8 cellular contexts compared by ENCODE assay signal in genomic region chr9:113375057-113376023, GRCh38. TPM values are rescaled to one million over a fixed set of nuclear protein-coding genes. Genes with fewer than 3 reads are reported as not detected.
A peak's percentile ranks its signal among the peaks of the same experiment; 100 is the strongest.
DNase-seq lines count a peak whose midpoint lies in the region; ATAC-seq and TF ChIP-seq lines count a peak whose summit lies in the region.

No MANE protein-coding gene starts in this region.

- TF ChIP-seq RAD21 in SK-N-SH (IDR thresholded peaks at IDR 0.05; ENCODE audit: low read length): no peak

- no peak for TF ChIP-seq EP300 in SK-N-SH (IDR thresholded peaks at IDR 0.05; ENCODE audit: borderline replicate concordance in 1 of 2, low read depth in 1 of 2, low read length in 1 of 2)

- peaks cover 0 to 2% of the 10 kb centered on the region in 2 experiments; a peak in 1 of 4 replicates for H3K4me1 ChIP-seq in SK-N-SH (ENCODE audit: control insufficient read depth in 1 of 2, insufficient read depth in 2 of 2, low read depth in 1 of 2, low read length in 1 of 2)
- H3K4me1 ChIP-seq in hepatocyte (ENCODE audit: insufficient read depth): peaks cover 29% of the 10 kb centered on the region
- H3K4me1 ChIP-seq in spleen: peaks cover 0 to 28% (median 17%) of the 10 kb centered on the region in 6 donors

- H3K4me2 ChIP-seq in SK-N-SH (peak overlapping the region; percentile 90), hepatocyte (peak overlapping the region; percentile 88)

- intact Hi-C loops in spleen (cut with DNase I; ENCODE audit: low total_unique reads): no loop called here

- H3K36me3 ChIP-seq in SK-N-SH (replicated peaks in 1 of 2; ENCODE audit: control insufficient read depth in 1 of 2, insufficient read depth in 2 of 2, low read length in 1 of 2) (peaks cover 0 to 14% of the 10 kb centered on the region in 2 experiments), hepatocyte (replicated peaks; ENCODE audit: insufficient read depth, low read depth) (no peaks in the 10 kb centered on the region), spleen (peaks cover 0 to 33% (median 22%) of the 10 kb centered on the region in 6 donors)

- H4K20me1 ChIP-seq in SK-N-SH (ENCODE audit: insufficient read depth): no peaks in the 10 kb centered on the region
- peaks cover 28% of the 10 kb centered on the region for H4K20me1 ChIP-seq in hepatocyte (ENCODE audit: insufficient read depth, poor library complexity, severe bottlenecking)

- CTCF ChIA-PET in SK-N-SH (lab: Yijun Ruan, JAX): interaction anchor here (1.2 kb wide), 1 partner anchor 67 kb away, joined by 4 read pairs; no protein-coding TSS in a partner anchor
- CTCF ChIA-PET in activated CD4-positive, alpha-beta memory T cell treated with anti-CD3 and anti-CD28 coated beads, Interleukin-2, amount 10 ng/mL, durations not matched to agents 7 days and 5 days (lab: Charles Lee): interaction anchor here (1.0 kb wide), 1 partner anchor 30 kb away, joined by 3 read pairs; no protein-coding TSS in a partner anchor

- POLR2A ChIA-PET in SK-N-SH (lab: Yijun Ruan, JAX): interaction anchor here (0.7 kb wide), 1 partner anchor 57 kb away, joined by 3 read pairs; no protein-coding TSS in a partner anchor
- POLR2A ChIA-PET in activated CD4-positive, alpha-beta memory T cell treated with anti-CD3 and anti-CD28 coated beads, Interleukin-2, amount 10 ng/mL, durations not matched to agents 7 days and 5 days (lab: Charles Lee): interaction anchor here (1.9 to 2.3 kb wide), 3 partner anchors 27 to 35 kb away, joined by 7 to 25 read pairs (median 8); partner anchors contain the start of genes C9orf43, POLE3 and WDR31

- no peak for ATAC-seq in SK-N-SH treated with all-trans-retinoic acid at 6 μM for 48 hours

- H3K27ac ChIP-seq in SK-N-SH (ENCODE audit: low read depth in 2 of 2, low read length in 1 of 2): no peak overlapping the region
- peak overlapping the region; percentile 100 for H3K27ac ChIP-seq in hepatocyte
- peak overlapping the region in 2 of 8 donors; percentile 5 to 14 for H3K27ac ChIP-seq in spleen

- no peaks in the 10 kb centered on the region for H3K9me3 ChIP-seq in SK-N-SH
- H3K9me3 ChIP-seq in hepatocyte (ENCODE audit: low read depth): no peaks in the 10 kb centered on the region
- no peaks in the 10 kb centered on the region for H3K9me3 ChIP-seq in spleen

- no peak for TF ChIP-seq POLR2A in spleen (IDR thresholded peaks at IDR 0.05)

- WGBS in SK-N-SH (ENCODE audit: low lambda C conversion rate): 70% methylated on average over 6 of the region's 6 CpGs
- 70% methylated on average over 6 of the region's 6 CpGs for WGBS in hepatocyte (ENCODE audit: low lambda C conversion rate, missing lambda C conversion rate)
- WGBS in spleen, 5 donors: 82 to 91% (median 88%) methylated on average over 6 of the region's 6 CpGs

- H3K4me3 Mint-ChIP-seq in activated CD4-positive, alpha-beta memory T cell treated with anti-CD3 and anti-CD28 coated beads, Interleukin-2, amount 10 ng/mL, durations not matched to agents 7 days and 5 days: peak overlapping the region; percentile 76

- no peak overlapping the region for H3K9ac ChIP-seq in SK-N-SH

- peaks cover 16% of the 10 kb centered on the region for H3K4me1 Mint-ChIP-seq in activated CD4-positive, alpha-beta memory T cell treated with anti-CD3 and anti-CD28 coated beads, Interleukin-2, amount 10 ng/mL, durations not matched to agents 7 days and 5 days

- no peaks in the 10 kb centered on the region for H3F3A ChIP-seq in SK-N-SH (replicated peaks; ENCODE audit: insufficient read depth)

- H3K27me3 Mint-ChIP-seq in activated CD4-positive, alpha-beta memory T cell treated with anti-CD3 and anti-CD28 coated beads, Interleukin-2, amount 10 ng/mL, durations not matched to agents 7 days and 5 days: no peaks in the 10 kb centered on the region

- no peaks in the 10 kb centered on the region for H3K27me3 ChIP-seq in SK-N-SH (ENCODE audit: insufficient read depth)
- H3K27me3 ChIP-seq in hepatocyte: no peaks in the 10 kb centered on the region
- no peaks in the 10 kb centered on the region for H3K27me3 ChIP-seq in spleen (replicated peaks in 1 of 7)

- no peaks in the 10 kb centered on the region for H3K9me3 Mint-ChIP-seq in activated CD4-positive, alpha-beta memory T cell treated with anti-CD3 and anti-CD28 coated beads, Interleukin-2, amount 10 ng/mL, durations not matched to agents 7 days and 5 days

- no peak for TF ChIP-seq CTCF in SK-N-SH (IDR thresholded peaks at IDR 0.05)
- TF ChIP-seq CTCF in hepatocyte (IDR thresholded peaks at IDR 0.05; ENCODE audit: poor library complexity): no peak
- no peak for TF ChIP-seq CTCF in spleen (IDR thresholded peaks at IDR 0.05 in 8 of 11, conservative IDR thresholded peaks at IDR 0.05 in 3 of 11)

- peak overlapping the region; percentile 52 for H3K27ac Mint-ChIP-seq in activated CD4-positive, alpha-beta memory T cell treated with anti-CD3 and anti-CD28 coated beads, Interleukin-2, amount 10 ng/mL, durations not matched to agents 7 days and 5 days

- H3K9me2 ChIP-seq in SK-N-SH (no peaks in the 10 kb centered on the region), hepatocyte (replicated peaks; ENCODE audit: insufficient read depth) (no peaks in the 10 kb centered on the region)

- H2AFZ ChIP-seq in SK-N-SH (ENCODE audit: low read depth): no peak overlapping the region
- no peak overlapping the region for H2AFZ ChIP-seq in hepatocyte

- H3K79me2 ChIP-seq in SK-N-SH (ENCODE audit: insufficient read depth) (no peaks in the 10 kb centered on the region), hepatocyte (peaks cover 24% of the 10 kb centered on the region)

- peak overlapping the region in 1 of 2 experiments; percentile 74; a peak in 1 of 4 replicates for H3K4me3 ChIP-seq in SK-N-SH (ENCODE audit: low read depth in 2 of 2, low read length in 1 of 2)
- peak overlapping the region; percentile 96 for H3K4me3 ChIP-seq in hepatocyte
- H3K4me3 ChIP-seq in spleen: peak overlapping the region in 6 of 8 donors; percentile 65 to 90 (median 80)

- H3K36me3 Mint-ChIP-seq in activated CD4-positive, alpha-beta memory T cell treated with anti-CD3 and anti-CD28 coated beads, Interleukin-2, amount 10 ng/mL, durations not matched to agents 7 days and 5 days (ENCODE audit: low read depth): peaks cover 21% of the 10 kb centered on the region

- DNase-seq in SK-N-SH (no peak), hepatocyte (ENCODE audit: low spot score) (peak; percentile 78), spleen (peak; percentile 33), NOMO-1 (lab: John Stamatoyannopoulos, UW; ENCODE audit: unreplicated experiment in 2 of 2) (no peak), inferior parietal cortex (ENCODE audit: extremely low spot score) (no peak), NCI-H1930 (lab: John Stamatoyannopoulos, UW) (no peak)
- DNase-seq in activated CD4-positive, alpha-beta memory T cell treated with anti-CD3 and anti-CD28 coated beads, Interleukin-2, amount 10 ng/mL, durations not matched to agents 7 days and 5 days: no peak

TF ChIP-seq in SK-N-SH, 30 proteins besides CTCF, POLR2A, EP300 and RAD21:
- TF ChIP-seq FOXJ3 (CRISPR knock-in tag; IDR thresholded peaks at IDR 0.05) (no peak), GABPA (IDR thresholded peaks at IDR 0.05; ENCODE audit: low read depth) (no peak)
TF ChIP-seq in SK-N-SH: peak in this region for 0.

TF ChIP-seq in SK-N-SH treated with all-trans-retinoic acid at 6 μM for 48 hours, 23 proteins besides CTCF, POLR2A, EP300 and RAD21 (continues in another document):
- TF ChIP-seq TCF4 (CRISPR knock-in tag; IDR thresholded peaks at IDR 0.05; ENCODE audit: borderline replicate concordance): no peak

RNA-seq across cellular contexts. Expression of gene HDHD3, which starts 1.4 kb away (rescaled TPM):
- polyA plus RNA-seq in SK-N-SH (2012; rRNA removed): 17.1 and 20.4 TPM in 2 replicates
- 7.2 and 11.6 TPM in 2 replicates for polyA plus RNA-seq in SK-N-SH (2012; cell fraction: cytosol; rRNA removed)
- polyA plus RNA-seq in SK-N-SH (2012; cell fraction: nucleus; rRNA removed): 41.5 and 42.8 TPM in 2 replicates
- total RNA-seq in activated CD4-positive, alpha-beta memory T cell treated with anti-CD3 and anti-CD28 coated beads, Interleukin-2, amount 10 ng/mL, durations not matched to agents 7 days and 5 days: 10 to 100 TPM; 16.1 to 16.5 TPM
- total RNA-seq in hepatocyte: 96.8 and 98.7 TPM in 2 replicates
- polyA plus RNA-seq in hepatocyte: 94.9 and 110 TPM in 2 replicates
- total RNA-seq in spleen: 10 to 100 TPM; 13.5 to 38.3 (median 16.7) TPM
- polyA plus RNA-seq in spleen: 10 to 100 TPM; 17.2 to 26.0 (median 23.8) TPM

RNA-seq across cellular contexts. Expression of gene ALAD, which starts 25.7 kb away (rescaled TPM):
- polyA plus RNA-seq in SK-N-SH (2012; rRNA removed) (10.7 and 11.8 TPM in 2 replicates), hepatocyte (31.5 and 43.8 TPM in 2 replicates), spleen (10 to 100 TPM; 14.4 to 21.7 (median 15.9) TPM)
- polyA plus RNA-seq in SK-N-SH (2012; cell fraction: cytosol; rRNA removed): 9.5 and 9.6 TPM in 2 replicates
- 26.6 and 35.1 TPM in 2 replicates for polyA plus RNA-seq in SK-N-SH (2012; cell fraction: nucleus; rRNA removed)
- total RNA-seq in activated CD4-positive, alpha-beta memory T cell treated with anti-CD3 and anti-CD28 coated beads, Interleukin-2, amount 10 ng/mL, durations not matched to agents 7 days and 5 days: 10 to 100 TPM; 25.1 to 29.0 TPM
- total RNA-seq in hepatocyte (27.1 and 27.8 TPM in 2 replicates), spleen (10 to 100 TPM; 19.3 to 31.1 (median 29.5) TPM)

RNA-seq across cellular contexts. Expression of gene BSPRY, which starts 26.0 kb away (rescaled TPM):
- 0.03 TPM in 1 of 2 replicates, not detected in the other for polyA plus RNA-seq in SK-N-SH (2012; rRNA removed)
- polyA plus RNA-seq in SK-N-SH (2012; cell fraction: cytosol; rRNA removed): 0.01 TPM in 1 of 2 replicates, not detected in the other
- polyA plus RNA-seq in SK-N-SH (2012; cell fraction: nucleus; rRNA removed): 0.02 and 0.05 TPM in 2 replicates
- 1 to 10 TPM; 7.1 to 7.3 TPM for total RNA-seq in activated CD4-positive, alpha-beta memory T cell treated with anti-CD3 and anti-CD28 coated beads, Interleukin-2, amount 10 ng/mL, durations not matched to agents 7 days and 5 days
- 4.8 and 6.1 TPM in 2 replicates for total RNA-seq in hepatocyte
- 12.0 TPM in 2 replicates for polyA plus RNA-seq in hepatocyte
- total RNA-seq in spleen: 1 to 10 TPM in 3 of 7 donors, under 1 TPM in 4; 0.47 to 1.7 (median 0.79) TPM
- under 1 TPM; 0.26 to 0.77 (median 0.26) TPM for polyA plus RNA-seq in spleen

RNA-seq across cellular contexts. Expression of gene POLE3, which starts 35.1 kb away (rescaled TPM):
- polyA plus RNA-seq in SK-N-SH (2012; rRNA removed) (40.1 and 48.3 TPM in 2 replicates), hepatocyte (35.1 and 36.8 TPM in 2 replicates), spleen (10 to 100 TPM; 30.6 to 45.6 (median 44.5) TPM)
- 46.8 and 48.8 TPM in 2 replicates for polyA plus RNA-seq in SK-N-SH (2012; cell fraction: cytosol; rRNA removed)
- polyA plus RNA-seq in SK-N-SH (2012; cell fraction: nucleus; rRNA removed): 53.7 and 57.8 TPM in 2 replicates
- 10 to 100 TPM; 52.5 to 55.8 TPM for total RNA-seq in activated CD4-positive, alpha-beta memory T cell treated with anti-CD3 and anti-CD28 coated beads, Interleukin-2, amount 10 ng/mL, durations not matched to agents 7 days and 5 days
- total RNA-seq in hepatocyte (32.5 and 35.3 TPM in 2 replicates), spleen (10 to 100 TPM; 29.3 to 53.0 (median 36.9) TPM)

RNA-seq across cellular contexts. Expression of gene C9orf43, which starts 35.2 kb away (rescaled TPM):
- polyA plus RNA-seq in SK-N-SH (2012; rRNA removed) (0.47 and 0.58 TPM in 2 replicates), hepatocyte (0.07 and 0.69 TPM in 2 replicates), spleen (under 1 TPM; 0.27 to 0.59 (median 0.48) TPM)
- 0.67 and 0.98 TPM in 2 replicates for polyA plus RNA-seq in SK-N-SH (2012; cell fraction: cytosol; rRNA removed)
- polyA plus RNA-seq in SK-N-SH (2012; cell fraction: nucleus; rRNA removed): 0.92 and 1.2 TPM in 2 replicates
- under 1 TPM; 0.40 TPM for total RNA-seq in activated CD4-positive, alpha-beta memory T cell treated with anti-CD3 and anti-CD28 coated beads, Interleukin-2, amount 10 ng/mL, durations not matched to agents 7 days and 5 days
- total RNA-seq in hepatocyte (0.36 and 0.53 TPM in 2 replicates), spleen (under 1 TPM in 5 of 7 donors, not detected in 2; 0.37 to 0.92 (median 0.46) TPM)

Comparison
In these comparisons a context has a peak if more than half of its experiments do, and no peak if none do; other contexts are left out.
1. DNase-seq: peak in hepatocyte (single experiment) and spleen (single experiment); none in SK-N-SH (single experiment), activated CD4-positive, alpha-beta memory T cell treated with anti-CD3 and anti-CD28 coated beads, Interleukin-2, amount 10 ng/mL, durations not matched to agents 7 days and 5 days (single experiment), NOMO-1 (0 of 2), inferior parietal cortex (single experiment) and NCI-H1930 (0 of 2).